Comparison of ENCODE assay signal across 1 cellular context in the genomic region with DNA sequence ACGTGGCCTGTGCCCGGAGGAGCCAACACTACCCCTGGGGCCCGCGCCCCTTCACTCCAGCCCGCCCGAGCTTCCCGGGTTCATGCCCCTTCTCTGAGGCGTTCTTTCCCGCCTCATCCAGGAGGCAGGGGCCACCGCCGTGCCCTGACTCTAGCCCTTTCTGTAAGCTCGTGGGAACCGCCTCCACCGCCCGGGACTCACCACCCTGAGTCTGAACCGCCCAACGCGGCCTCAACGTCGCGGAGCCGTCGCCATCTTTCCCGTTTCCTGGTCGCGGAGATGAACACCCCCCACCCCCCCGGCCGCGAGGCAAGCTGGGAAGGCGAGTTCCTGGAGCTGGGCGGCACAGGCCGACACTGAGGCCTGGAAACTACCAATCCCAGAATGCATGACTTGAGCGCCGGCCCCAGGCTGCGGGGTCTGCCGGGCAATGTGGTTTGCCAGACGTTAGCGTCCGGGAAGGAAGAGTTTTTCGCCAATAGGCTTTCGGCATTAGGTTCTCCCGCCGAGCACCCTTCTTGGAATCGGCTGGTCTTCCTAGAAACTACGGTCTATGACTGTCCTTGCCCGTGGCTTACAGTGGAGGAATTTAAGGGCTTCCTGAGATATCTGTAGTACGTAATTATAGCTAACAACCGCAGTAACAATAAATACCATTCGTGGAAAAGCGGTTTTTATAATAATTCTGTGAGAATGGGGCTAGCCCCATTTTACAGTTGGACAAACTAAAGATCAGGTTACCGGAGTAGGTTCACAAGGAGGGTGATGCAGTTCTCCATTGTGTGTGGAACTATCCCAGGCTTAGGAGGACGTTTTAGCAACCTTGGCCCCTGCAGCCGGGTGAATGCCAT.
TF ChIP-seq lines count a peak whose summit lies in the region.

Gene DDX23, minus strand, starts transcription at position 281 of the 851 bp plus-strand sequence. CDS start 6,381 bp downstream, outside the sequence.

TF ChIP-seq in WTC11, 78 proteins besides CTCF, POLR2A, EP300 and RAD21 (continued from another document):
- TF ChIP-seq ZNF532 (CRISPR knock-in tag; IDR thresholded peaks at IDR 0.05; ENCODE audit: borderline replicate concordance) (no peak), GRHL2 (CRISPR knock-in tag; IDR thresholded peaks at IDR 0.05; ENCODE audit: insufficient replicate concordance, severe bottlenecking) (no peak), NFE2L1 (CRISPR knock-in tag; IDR thresholded peaks at IDR 0.05) (0 out of 2 replicates have a peak, but pooled peaks have one; percentile 7), RELA (CRISPR knock-in tag; IDR thresholded peaks at IDR 0.05; ENCODE audit: borderline replicate concordance) (no peak), NR1H2 (CRISPR knock-in tag; IDR thresholded peaks at IDR 0.05) (no peak), ZNF423 (CRISPR knock-in tag; IDR thresholded peaks at IDR 0.05) (no peak), CREM (CRISPR knock-in tag; IDR thresholded peaks at IDR 0.05) (peak; percentile 77; the same call in 1 of the 2 replicates), KAT7 (CRISPR knock-in tag; IDR thresholded peaks at IDR 0.05; ENCODE audit: borderline replicate concordance) (no peak), SP1 (CRISPR knock-in tag; conservative IDR thresholded peaks at IDR 0.05) (peak; percentile 78), ZNF671 (CRISPR knock-in tag; IDR thresholded peaks at IDR 0.05) (no peak), SOX15 (CRISPR knock-in tag; IDR thresholded peaks at IDR 0.05) (no peak)
- TF ChIP-seq, protein P1, sequence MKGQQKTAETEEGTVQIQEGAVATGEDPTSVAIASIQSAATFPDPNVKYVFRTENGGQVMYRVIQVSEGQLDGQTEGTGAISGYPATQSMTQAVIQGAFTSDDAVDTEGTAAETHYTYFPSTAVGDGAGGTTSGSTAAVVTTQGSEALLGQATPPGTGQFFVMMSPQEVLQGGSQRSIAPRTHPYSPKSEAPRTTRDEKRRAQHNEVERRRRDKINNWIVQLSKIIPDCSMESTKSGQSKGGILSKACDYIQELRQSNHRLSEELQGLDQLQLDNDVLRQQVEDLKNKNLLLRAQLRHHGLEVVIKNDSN (CRISPR knock-in tag; IDR thresholded peaks at IDR 0.05), result no peak
